9 cellular contexts compared by ENCODE assay signal in the genomic region with DNA sequence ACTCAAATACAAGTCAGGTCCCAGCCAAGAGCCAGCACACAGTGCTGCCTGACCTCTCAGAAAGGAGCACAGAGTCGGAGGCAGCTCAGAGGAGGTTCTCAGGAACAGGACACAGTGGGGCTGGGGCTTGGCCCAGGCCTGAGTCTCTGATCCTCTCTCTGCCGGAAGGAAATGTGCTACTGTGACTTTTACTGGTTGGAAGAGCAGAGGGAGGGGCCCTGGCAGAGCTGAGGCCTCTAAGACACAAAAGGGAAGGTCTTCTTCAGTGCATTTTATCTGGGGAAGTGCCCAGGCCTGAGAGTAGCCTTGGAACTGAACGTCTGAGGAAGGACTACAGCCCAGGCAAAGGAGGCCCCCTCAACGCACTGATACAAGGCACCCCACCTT. TPM values are rescaled to one million over a fixed set of nuclear protein-coding genes. Genes with fewer than 3 reads are reported as not detected.
A peak's percentile ranks its signal among the peaks of the same experiment; 100 is the strongest.
DNase-seq lines count a peak whose midpoint lies in the region; ATAC-seq and TF ChIP-seq lines count a peak whose summit lies in the region.
"Had no signal": no experiment of that assay in that cellular context is flagged by ENCODE, and none has a peak within 500 bp of the region (broad histone marks: within the 10 kb centered on the region; RNA-seq: fewer than 3 reads in every experiment).

No MANE protein-coding gene starts in this region.

- no TSS peak for BruUV-seq in Panc1 (replicated peaks; lab: Mats Ljungman, UMichigan)

- H3K4me1 Mint-ChIP-seq in CD4-positive, CD25-positive, alpha-beta regulatory T cell, result peaks cover 40 to 100% (median 81%) of the 10 kb centered on the region in 4 donors

- peaks cover 97% of the 10 kb centered on the region for H3K4me1 ChIP-seq in CD4-positive, CD25-positive, alpha-beta regulatory T cell (ENCODE audit: control insufficient read depth, insufficient read depth, low read length, poor library complexity, severe bottlenecking)
- H3K4me1 ChIP-seq in Panc1 (ENCODE audit: control insufficient read depth, insufficient read depth, low read length) (peaks cover 19% of the 10 kb centered on the region), breast epithelium (peaks cover 36 to 88% of the 10 kb centered on the region in 2 donors), mucosa of stomach (ENCODE audit: control insufficient read depth, insufficient read depth, low read length) (peaks cover 93% of the 10 kb centered on the region)

- H3K27me3 Mint-ChIP-seq in CD4-positive, CD25-positive, alpha-beta regulatory T cell, result no peaks in the 10 kb centered on the region

- CTCF ChIA-PET in Panc1 (lab: Charles Lee), result no interaction called here

- peak overlapping the region; percentile 80 for H3K27ac ChIP-seq in CD4-positive, CD25-positive, alpha-beta regulatory T cell (ENCODE audit: insufficient read depth, low read length, poor library complexity, severe bottlenecking)
- H3K27ac ChIP-seq in Panc1 (ENCODE audit: low read length) (no peak overlapping the region; the same call in 1 of the 2 replicates), breast epithelium (peak overlapping the region; percentile 88 to 96)
- H3K27ac ChIP-seq: cardiac muscle cell had no signal

- no peaks in the 10 kb centered on the region for H3K9me3 Mint-ChIP-seq in CD4-positive, CD25-positive, alpha-beta regulatory T cell

- no peaks in the 10 kb centered on the region for H3K27me3 ChIP-seq in CD4-positive, CD25-positive, alpha-beta regulatory T cell (ENCODE audit: control insufficient read depth, insufficient read depth, low read length)
- H3K27me3 ChIP-seq in Panc1 (ENCODE audit: control insufficient read depth, insufficient read depth, low read length), result no peaks in the 10 kb centered on the region
- H3K27me3 ChIP-seq in breast epithelium, result no peaks in the 10 kb centered on the region
- H3K27me3 ChIP-seq in mucosa of stomach (ENCODE audit: control insufficient read depth, insufficient read depth, low read length), result no peaks in the 10 kb centered on the region
- H3K27me3 ChIP-seq: cardiac muscle cell had no signal

- H3K4me3 Mint-ChIP-seq in CD4-positive, CD25-positive, alpha-beta regulatory T cell, result peak overlapping the region; percentile 69 to 81 (median 78)

- H3K27ac Mint-ChIP-seq in CD4-positive, CD25-positive, alpha-beta regulatory T cell, result peak overlapping the region; percentile 84 to 99 (median 97)

- peak; percentile 70 to 72 for ATAC-seq in CD4-positive, CD25-positive, alpha-beta regulatory T cell (ENCODE audit: low read depth in 2 of 2)
- ATAC-seq in GM21423 (IDR thresholded peaks at IDR 0.05; ENCODE audit: unreplicated experiment) (peak; percentile 41), Panc1 (peak; percentile 49; the same call in 1 of the 2 replicates), HG03457 (IDR thresholded peaks at IDR 0.05; ENCODE audit: unreplicated experiment) (no peak), HG02938 (IDR thresholded peaks at IDR 0.05; ENCODE audit: unreplicated experiment) (no peak)

- peak; percentile 19 for TF ChIP-seq POLR2A in breast epithelium (IDR thresholded peaks at IDR 0.05)

- in situ Hi-C loops in Panc1 (cut with HindIII; ENCODE audit: low pct_unique_long_range_greater_than_20kb, low sequenced_read_pairs), result no loop called here

- intact Hi-C loops in Panc1 (cut with micrococcal nuclease; ENCODE audit: unreplicated experiment) (no loop called here), breast epithelium (cut with DNase I; ENCODE audit: low total_unique reads) (no loop called here)

- H3K4me3 ChIP-seq in CD4-positive, CD25-positive, alpha-beta regulatory T cell (ENCODE audit: low read depth, low read length), result peak overlapping the region; percentile 80
- H3K4me3 ChIP-seq in Panc1 (ENCODE audit: low read depth in 2 of 2, low read length in 2 of 2) (no peak overlapping the region), breast epithelium (peak overlapping the region in 1 of 3 donors; percentile 23), mucosa of stomach (ENCODE audit: low read length) (no peak overlapping the region)
- H3K4me3 ChIP-seq: cardiac muscle cell had no signal

- TF ChIP-seq CTCF in Panc1 (IDR thresholded peaks at IDR 0.05), result no peak
- TF ChIP-seq CTCF in breast epithelium (IDR thresholded peaks at IDR 0.05), result no peak

- H3K36me3 ChIP-seq in CD4-positive, CD25-positive, alpha-beta regulatory T cell (ENCODE audit: control insufficient read depth, insufficient read depth, low read length), result peaks cover 25% of the 10 kb centered on the region
- no peaks in the 10 kb centered on the region for H3K36me3 ChIP-seq in Panc1 (ENCODE audit: control insufficient read depth, insufficient read depth, low read length)
- H3K36me3 ChIP-seq in breast epithelium, result no peaks in the 10 kb centered on the region
- peaks cover 16% of the 10 kb centered on the region for H3K36me3 ChIP-seq in mucosa of stomach (ENCODE audit: control insufficient read depth, insufficient read depth, low read length)
- H3K36me3 ChIP-seq: cardiac muscle cell had no signal

- no peaks in the 10 kb centered on the region for H3K9me3 ChIP-seq in CD4-positive, CD25-positive, alpha-beta regulatory T cell (ENCODE audit: control insufficient read depth in 2 of 2, low read length in 2 of 2)
- no peaks in the 10 kb centered on the region for H3K9me3 ChIP-seq in Panc1 (ENCODE audit: control insufficient read depth, insufficient read depth, low read depth, low read length)
- H3K9me3 ChIP-seq in breast epithelium, result no peaks in the 10 kb centered on the region
- H3K9me3 ChIP-seq in mucosa of stomach (ENCODE audit: control insufficient read depth, low read length), result no peaks in the 10 kb centered on the region

- peak; percentile 36 to 92 (median 65) for DNase-seq in CD4-positive, CD25-positive, alpha-beta regulatory T cell
- DNase-seq in Panc1 (ENCODE audit: low read depth, low spot score) (no peak), breast epithelium (ENCODE audit: low spot score in 2 of 2) (peak in 1 of 2 donors; percentile 41), NCI-H526 treated with DMSO at 0.1 percent for 48 hours (lab: John Stamatoyannopoulos, UW) (no peak)

- peaks cover 38% of the 10 kb centered on the region for H3K36me3 Mint-ChIP-seq in CD4-positive, CD25-positive, alpha-beta regulatory T cell

- peak overlapping the region; percentile 64 for H3K9ac ChIP-seq in mucosa of stomach (ENCODE audit: low read length)

- POLR2A ChIA-PET in Panc1 (lab: Charles Lee), result no interaction called here

RNA-seq across cellular contexts. Expression of a gene that starts 16.2 kb away (rescaled TPM):
- 18.7 TPM for total RNA-seq in CD4-positive, CD25-positive, alpha-beta regulatory T cell
- 10 to 100 TPM; 10.9 to 16.4 (median 12.1) TPM for polyA plus RNA-seq in CD4-positive, CD25-positive, alpha-beta regulatory T cell
- total RNA-seq in Panc1 (2021; ENCODE audit: unreplicated experiment) (6.7 TPM), breast epithelium (10 to 100 TPM; 15.5 to 26.6 (median 20.6) TPM)
- polyA plus RNA-seq in Panc1 (2012; ENCODE audit: insufficient read length), result 16.2 TPM

RNA-seq across cellular contexts. Expression of a gene that starts 21.2 kb away (rescaled TPM):
- 67.5 TPM for total RNA-seq in CD4-positive, CD25-positive, alpha-beta regulatory T cell
- polyA plus RNA-seq in CD4-positive, CD25-positive, alpha-beta regulatory T cell, result 10 to 100 TPM; 44.2 to 58.0 (median 47.4) TPM
- total RNA-seq in Panc1 (2021; ENCODE audit: unreplicated experiment) (14.9 TPM), breast epithelium (10 to 100 TPM; 25.0 to 50.1 (median 32.4) TPM)
- 12.6 TPM for polyA plus RNA-seq in Panc1 (2012; ENCODE audit: insufficient read length)

RNA-seq across cellular contexts. Expression of a gene that starts 38.9 kb away (rescaled TPM):
- total RNA-seq in CD4-positive, CD25-positive, alpha-beta regulatory T cell, result 24.0 TPM
- polyA plus RNA-seq in CD4-positive, CD25-positive, alpha-beta regulatory T cell, result 1 to 10 TPM; 2.4 to 7.0 (median 4.8) TPM
- total RNA-seq in Panc1 (2021; ENCODE audit: unreplicated experiment) (not detected), breast epithelium (1 to 10 TPM; 1.3 to 2.5 (median 1.3) TPM)
- polyA plus RNA-seq in Panc1 (2012; ENCODE audit: insufficient read length), result not detected
- total RNA-seq: cardiac muscle cell had no signal
- polyA plus RNA-seq: cardiac muscle cell had no signal

RNA-seq across cellular contexts. Expression of a gene that starts 51.2 kb away (rescaled TPM):
- 389 TPM for total RNA-seq in CD4-positive, CD25-positive, alpha-beta regulatory T cell
- polyA plus RNA-seq in CD4-positive, CD25-positive, alpha-beta regulatory T cell, result 10 to 100 TPM; 66.6 to 78.6 (median 75.1) TPM
- total RNA-seq in Panc1 (2021; ENCODE audit: unreplicated experiment) (176 TPM), breast epithelium (10 to 100 TPM; 47.7 to 68.6 (median 47.9) TPM)
- polyA plus RNA-seq in Panc1 (2012; ENCODE audit: insufficient read length), result 217 TPM

RNA-seq across cellular contexts. Expression of a gene that starts 51.3 kb away (rescaled TPM):
- 7.1 TPM for total RNA-seq in CD4-positive, CD25-positive, alpha-beta regulatory T cell
- polyA plus RNA-seq in CD4-positive, CD25-positive, alpha-beta regulatory T cell, result 1 to 10 TPM; 1.3 to 2.4 (median 1.9) TPM
- 2.1 TPM for total RNA-seq in Panc1 (2021; ENCODE audit: unreplicated experiment)
- 3.0 TPM for polyA plus RNA-seq in Panc1 (2012; ENCODE audit: insufficient read length)
- 1 to 10 TPM; 2.6 to 7.5 (median 6.6) TPM for total RNA-seq in breast epithelium

Comparison
In these comparisons a context has a peak if more than half of its experiments do, and no peak if none do; other contexts are left out.
1. ATAC-seq: peak in CD4-positive, CD25-positive, alpha-beta regulatory T cell (2 of 2), GM21423 (single experiment) and Panc1 (single experiment); none in HG03457 (single experiment) and HG02938 (single experiment).
2. DNase-seq: peak in CD4-positive, CD25-positive, alpha-beta regulatory T cell (3 of 3); none in Panc1 (single experiment) and NCI-H526 treated with DMSO at 0.1 percent for 48 hours (single experiment).